In genomic region chr4:145199056-145199713, GRCh38 we compare ENCODE assay signal across 8 cellular contexts.
"Had no signal": no experiment of that assay in that cellular context is flagged by ENCODE, and none has a peak within 500 bp of the region (broad histone marks: within the 10 kb centered on the region; RNA-seq: fewer than 3 reads in every experiment).

No MANE protein-coding gene starts in this region.

- H3K4me1 Mint-ChIP-seq: H9 had no signal

- DNase-seq: GOT3, H9, HCEC 1CT, KG1 had no signal

- ATAC-seq: HepG2 had no signal

- H3K9me3 Mint-ChIP-seq: H9, IgD-negative memory B cell had no signal

- H3K4me3 Mint-ChIP-seq: H9, IgD-negative memory B cell had no signal

- H3K27ac Mint-ChIP-seq: H9, IgD-negative memory B cell had no signal

- H3K36me3 Mint-ChIP-seq: IgD-negative memory B cell had no signal

- FAIRE-seq: H54, HepG2, HTR-8/SVneo had no signal
